30 cellular contexts compared by ENCODE assay signal in genomic region chr5:43255704-43256103, GRCh38. TPM values are rescaled to one million over a fixed set of nuclear protein-coding genes. Genes with fewer than 3 reads are reported as not detected.
DNase-seq lines count a peak whose midpoint lies in the region; ATAC-seq, FAIRE-seq and TF ChIP-seq lines count a peak whose summit lies in the region.
"Had no signal": no experiment of that assay in that cellular context is flagged by ENCODE, and none has a peak within 500 bp of the region (broad histone marks: within the 10 kb centered on the region; RNA-seq: fewer than 3 reads in every experiment).

No MANE protein-coding gene starts in this region.

- in situ Hi-C loops in K562 (cut with MboI): no loop called here

- H3K9me3 ChIP-seq in K562 (replicated peaks; ENCODE audit: control insufficient read depth, insufficient read depth, low read depth, low read length) (no peaks in the 10 kb centered on the region), body of pancreas (peaks cover 0 to 4% (median 0%) of the 10 kb centered on the region in 3 donors)
- H3K9me3 ChIP-seq: tibial artery had no signal

- 34% methylated on average over 2 of the region's 2 CpGs for WGBS in K562 (ENCODE audit: insufficient coverage, low coverage, missing lambda C conversion rate)
- 73 to 85% methylated on average over 2 of the region's 2 CpGs for WGBS in body of pancreas, 2 donors

- TF ChIP-seq POLR2A in K562 (conservative IDR thresholded peaks at IDR 0.05) (no peak), body of pancreas (IDR thresholded peaks at IDR 0.05) (no peak)

- no peak for TF ChIP-seq EP300 in K562 (IDR thresholded peaks at IDR 0.05; ENCODE audit: low read length)

- H4K20me1 ChIP-seq in K562 (replicated peaks; ENCODE audit: control insufficient read depth, insufficient read depth, low read length): no peaks in the 10 kb centered on the region

- no peaks in the 10 kb centered on the region for H3K9me1 ChIP-seq in K562 (ENCODE audit: control insufficient read depth, insufficient read depth, low read length)

- POLR2A ChIA-PET in K562 (lab: Yijun Ruan, JAX): interaction anchor here (1.1 to 1.5 kb wide), 3 partner anchors 15 to 25 kb away, joined by 3 to 4 read pairs (median 3); no protein-coding TSS in a partner anchor

- peaks cover 0 to 6% of the 10 kb centered on the region in 2 experiments; a peak in 1 of 5 replicates for H3K4me1 ChIP-seq in K562 (replicated peaks in 1 of 2; ENCODE audit: control insufficient read depth in 2 of 2, insufficient read depth in 2 of 2, low read length in 2 of 2)
- peaks cover 5% of the 10 kb centered on the region for H3K4me1 ChIP-seq in body of pancreas
- H3K4me1 ChIP-seq: neural progenitor cell, tibial artery had no signal

- no peak overlapping the region for H3K4me2 ChIP-seq in K562 (ENCODE audit: insufficient read depth, low read length)
- H3K4me2 ChIP-seq: GM23338, neural progenitor cell had no signal

- intact Hi-C loops in K562 (cut with micrococcal nuclease): no loop called here
- intact Hi-C loops in body of pancreas (cut with DNase I): no loop called here

- ATAC-seq in HG02852 (IDR thresholded peaks at IDR 0.05; ENCODE audit: unreplicated experiment): peak; percentile 65
- ATAC-seq in K562: peak; percentile 23; the same call in 1 of the 3 replicates
- no peak for ATAC-seq in body of pancreas
- ATAC-seq in activated naive CD4-positive, alpha-beta T cell treated with anti-CD3 and anti-CD28 coated beads, Interleukin-2, amount 50 U/mL, for 72 hours: no peak
- ATAC-seq: GM23338, sciatic nerve had no signal

- H3K27me3 ChIP-seq in K562 (ENCODE audit: control insufficient read depth in 2 of 2, insufficient read depth in 2 of 2, low read length in 2 of 2) (no peaks in the 10 kb centered on the region; a peak in 2 of 5 replicates), body of pancreas (no peaks in the 10 kb centered on the region)
- H3K27me3 ChIP-seq: neural progenitor cell, tibial artery had no signal

- no peaks in the 10 kb centered on the region for H3K9me3 Mint-ChIP-seq in activated naive CD4-positive, alpha-beta T cell treated with anti-CD3 and anti-CD28 coated beads, Interleukin-2, amount 50 U/mL, for 72 hours
- H3K9me3 Mint-ChIP-seq: central memory CD8-positive, alpha-beta T cell; GM23338; HFFc6; stimulated activated naive CD8-positive, alpha-beta T cell treated with anti-CD3 and anti-CD28 coated beads, Interleukin-15, Interleukin-2, amounts not matched to agents 100 ng/mL and 50 ng/mL, for 24 hours had no signal

- no peak overlapping the region for H3K27ac Mint-ChIP-seq in activated naive CD4-positive, alpha-beta T cell treated with anti-CD3 and anti-CD28 coated beads, Interleukin-2, amount 50 U/mL, for 72 hours
- H3K27ac Mint-ChIP-seq: activated naive CD8-positive, alpha-beta T cell treated with anti-CD3 and anti-CD28 coated beads, Interleukin-2, amount 10 ng/mL, durations not matched to agents 7 days and 5 days; CD4-positive, CD25-positive, alpha-beta regulatory T cell; GM23338; HFFc6; neural progenitor cell; stimulated activated naive CD8-positive, alpha-beta T cell treated with anti-CD3 and anti-CD28 coated beads, Interleukin-15, Interleukin-2, amounts not matched to agents 100 ng/mL and 50 ng/mL, for 24 hours had no signal

- CTCF ChIA-PET in K562 (lab: Yijun Ruan, JAX; ENCODE audit: low intra/inter-chr PET ratio): no interaction called here

- no peak overlapping the region for H3K27ac ChIP-seq in K562 (ENCODE audit: extremely low read depth, low read depth, low read length)
- H3K27ac ChIP-seq in body of pancreas: no peak overlapping the region
- H3K27ac ChIP-seq: 22Rv1, neural progenitor cell, tibial artery had no signal

- H3K4me3 ChIP-seq in K562 (no peak overlapping the region), body of pancreas (no peak overlapping the region)
- H3K4me3 ChIP-seq: GM23338, neural progenitor cell, tibial artery had no signal

- no peak for FAIRE-seq in K562 (lab: Jason Lieb, UNC)
- FAIRE-seq: D721Med, endothelial cell of umbilical vein, keratinocyte had no signal

- no peaks in the 10 kb centered on the region for H3K79me2 ChIP-seq in K562 (ENCODE audit: control insufficient read depth, insufficient read depth, low read length)

- BruUV-seq in K562 (replicated peaks; lab: Mats Ljungman, UMichigan): no TSS peak

- TF ChIP-seq RAD21 in K562 (CRISPR knock-in tag; conservative IDR thresholded peaks at IDR 0.05 in 1 of 2, IDR thresholded peaks at IDR 0.05 in 1 of 2): no peak

- no peak overlapping the region for H3K9ac ChIP-seq in K562 (ENCODE audit: insufficient read depth in 1 of 2, low read depth in 2 of 2, low read length in 2 of 2)
- H3K9ac ChIP-seq: neural progenitor cell had no signal

- TF ChIP-seq CTCF in K562 (IDR thresholded peaks at IDR 0.05 in 2 of 3, conservative IDR thresholded peaks at IDR 0.05 in 1 of 3; ENCODE audit: insufficient read depth in 2 of 3, low read depth in 1 of 3, low read length in 3 of 3) (no peak), body of pancreas (IDR thresholded peaks at IDR 0.05) (no peak)

- DNase-seq in NCI-H2171 treated with DMSO at 0.1 percent for 48 hours (lab: John Stamatoyannopoulos, UW) (peak; percentile 62), NCI-H2171 (lab: John Stamatoyannopoulos, UW) (no peak), K562 (ENCODE audit: extremely low read depth in 1 of 4, low spot score in 3 of 4) (no peak), body of pancreas (no peak), cerebellar nuclear complex (lab: John Stamatoyannopoulos, UW) (no peak), DMS79 treated with DMSO at 0.1 percent for 48 hours (lab: John Stamatoyannopoulos, UW) (no peak)
- DNase-seq in activated naive CD4-positive, alpha-beta T cell treated with anti-CD3 and anti-CD28 coated beads, Interleukin-2, amount 50 U/mL, for 72 hours (ENCODE audit: low spot score in 2 of 2): no peak
- DNase-seq: activated CD4-positive, alpha-beta T cell treated with anti-CD3 and anti-CD28 coated beads, Interleukin-2, amount 50 U/mL, for 48 hours; activated CD4-positive, CD25-positive, alpha-beta regulatory T cell; activated CD8-positive, alpha-beta memory T cell treated with anti-CD3 and anti-CD28 coated beads, Interleukin-2, amount 50 U/mL, for 48 hours; activated naive CD8-positive, alpha-beta T cell treated with anti-CD3 and anti-CD28 coated beads, Interleukin-2, amount 10 ng/mL, durations not matched to agents 7 days and 5 days; CD4-positive, CD25-positive, alpha-beta regulatory T cell; HFFc6; MM.1S; NCI-H1417 treated with DMSO at 0.1 percent for 48 hours; NCI-H2107; NCI-H510A treated with DMSO at 0.1 percent for 48 hours; SHP77 treated with DMSO at 0.1 percent for 48 hours; stimulated activated CD4-positive, alpha-beta T cell treated with anti-CD3 and anti-CD28 coated beads, Interleukin-4, amount 100 ng/mL, for 4 hours; tibial artery had no signal

- no peaks in the 10 kb centered on the region for H3K36me3 Mint-ChIP-seq in activated naive CD4-positive, alpha-beta T cell treated with anti-CD3 and anti-CD28 coated beads, Interleukin-2, amount 50 U/mL, for 72 hours
- H3K36me3 Mint-ChIP-seq: activated naive CD8-positive, alpha-beta T cell treated with anti-CD3 and anti-CD28 coated beads, Interleukin-2, amount 10 ng/mL, durations not matched to agents 7 days and 5 days; CD4-positive, CD25-positive, alpha-beta regulatory T cell; neural progenitor cell had no signal

- no peak overlapping the region for H2AFZ ChIP-seq in K562 (ENCODE audit: low read depth, low read length)
- H2AFZ ChIP-seq: neural progenitor cell had no signal

- H3K36me3 ChIP-seq in K562 (ENCODE audit: control insufficient read depth, insufficient read depth, low read length) (no peaks in the 10 kb centered on the region), body of pancreas (replicated peaks in 1 of 2; ENCODE audit: insufficient read depth in 1 of 2, low read depth in 2 of 2) (no peaks in the 10 kb centered on the region)
- H3K36me3 ChIP-seq: neural progenitor cell, tibial artery had no signal

TF ChIP-seq in K562, 482 proteins besides CTCF, POLR2A, EP300 and RAD21 (continues in another document):
- no peak for TF ChIP-seq WHSC1 (IDR thresholded peaks at IDR 0.05; ENCODE audit: low read length)
- TF ChIP-seq ZNF431 (CRISPR knock-in tag; IDR thresholded peaks at IDR 0.05): no peak
- TF ChIP-seq ATF6 (CRISPR knock-in tag; IDR thresholded peaks at IDR 0.05): no peak
- no peak for TF ChIP-seq ELF2 (CRISPR knock-in tag; IDR thresholded peaks at IDR 0.05)

RNA-seq across cellular contexts. Expression of gene HMGCS1, which starts 57.5 kb away (rescaled TPM):
- 640 and 1,528 TPM in 2 replicates for total RNA-seq in K562 (2011; cell fraction: chromatin; rRNA removed; ENCODE audit: low replicate concordance)
- 261 and 443 TPM in 2 replicates for total RNA-seq in K562 (2011; cell fraction: nucleolus; rRNA removed)
- 645 and 660 TPM in 2 replicates for total RNA-seq in K562 (2011; cell fraction: nucleoplasm; rRNA removed)
- 43.7 and 46.9 TPM in 2 replicates for total RNA-seq in K562 (2014; rRNA removed)
- 131 and 160 TPM in 2 replicates for total RNA-seq in K562 (2014; rRNA removed; fragmentation: Illumina TruSeq; extraction: Trizol)
- total RNA-seq in K562 (2015; rRNA removed; fragmentation: Illumina TruSeq; extraction: Trizol): 66.1 and 77.9 TPM in 2 replicates
- total RNA-seq in K562 (2021): 116 and 137 TPM in 2 replicates
- 337 and 342 TPM in 2 replicates for polyA plus RNA-seq in K562 (2011; rRNA removed)
- 38.9 and 149 TPM in 2 replicates for polyA plus RNA-seq in K562 (2011; cell fraction: cytosol; rRNA removed)
- 209 and 452 TPM in 2 replicates for polyA plus RNA-seq in K562 (2011; cell fraction: nucleus; rRNA removed)
- 49.5 and 143 TPM in 2 replicates for polyA plus RNA-seq in K562 (2012)
- 139 and 165 TPM in 2 replicates for polyA plus RNA-seq in K562 (2014; fragmentation: Illumina TruSeq; extraction: Trizol)
- 10 to 100 TPM; 84.6 to 93.1 TPM for polyA plus RNA-seq in K562 (2014; fragmentation: Nextera tagmentation; extraction: Ambion mirVana)
- 111 and 122 TPM in 2 replicates for polyA plus RNA-seq in K562 (2014; rRNA removed)
- 389 and 534 TPM in 2 replicates for polyA minus RNA-seq in K562 (2011; rRNA and poly(A)+ RNA removed)
- polyA minus RNA-seq in K562 (2011; cell fraction: cytosol; rRNA and poly(A)+ RNA removed): 123 and 131 TPM in 2 replicates
- 142 and 344 TPM in 2 replicates for polyA minus RNA-seq in K562 (2011; cell fraction: nucleus; rRNA and poly(A)+ RNA removed)
- total RNA-seq in body of pancreas: 10 to 100 TPM; 10.9 to 22.8 TPM
- 100 to 1,000 TPM in 1 of 2 donors, 10 to 100 TPM in 1; 80.0 to 116 TPM for total RNA-seq in activated naive CD4-positive, alpha-beta T cell treated with anti-CD3 and anti-CD28 coated beads, Interleukin-2, amount 50 U/mL, for 72 hours

Comparison
In these comparisons a context has a peak if more than half of its experiments do, and no peak if none do; other contexts are left out.
1. ATAC-seq: peak in HG02852 (single experiment) and K562 (single experiment); none in body of pancreas (single experiment) and activated naive CD4-positive, alpha-beta T cell treated with anti-CD3 and anti-CD28 coated beads, Interleukin-2, amount 50 U/mL, for 72 hours (0 of 2).